26 cellular contexts compared by ENCODE assay signal in the genomic region with DNA sequence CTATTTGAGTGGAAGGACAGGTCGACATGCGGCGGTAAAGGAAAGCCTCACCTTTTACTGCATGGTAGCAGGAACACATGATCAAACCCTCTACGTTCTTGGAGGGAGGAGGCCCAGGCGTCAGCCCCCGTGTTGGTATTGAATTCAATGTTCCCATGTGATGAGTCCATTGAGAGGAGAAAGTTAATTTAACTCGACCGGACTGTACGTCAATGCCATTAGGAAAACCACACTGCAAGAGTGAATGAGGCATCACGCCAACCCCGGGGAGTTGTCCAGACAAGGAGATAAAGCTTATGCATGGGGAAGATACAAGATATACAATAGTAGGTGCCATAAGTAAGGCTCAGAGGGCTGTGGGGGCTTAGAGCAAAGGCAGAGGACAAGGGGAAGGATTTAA.
DNase-seq lines count a peak whose midpoint lies in the region; ATAC-seq, FAIRE-seq and TF ChIP-seq lines count a peak whose summit lies in the region.
"Had no signal": no experiment of that assay in that cellular context is flagged by ENCODE, and none has a peak within 500 bp of the region (broad histone marks: within the 10 kb centered on the region; RNA-seq: fewer than 3 reads in every experiment).

No MANE protein-coding gene starts in this region.

- H3K79me2 ChIP-seq in K562 (ENCODE audit: control insufficient read depth, insufficient read depth, low read length) = no peaks in the 10 kb centered on the region

- BruUV-seq in K562 (replicated peaks; lab: Mats Ljungman, UMichigan) = no TSS peak

- in situ Hi-C loops in K562 (cut with MboI) = no loop called here

- peaks cover 0 to 6% of the 10 kb centered on the region in 2 experiments; a peak in 2 of 5 replicates for H3K4me1 ChIP-seq in K562 (replicated peaks in 1 of 2; ENCODE audit: control insufficient read depth in 2 of 2, insufficient read depth in 2 of 2, low read length in 2 of 2)
- peaks cover 14% of the 10 kb centered on the region for H3K4me1 ChIP-seq in mesenchymal stem cell (ENCODE audit: control insufficient read depth, insufficient read depth, low read depth, low read length)
- H3K4me1 ChIP-seq in sigmoid colon = peaks cover 0 to 56% (median 53%) of the 10 kb centered on the region in 4 donors
- no peaks in the 10 kb centered on the region for H3K4me1 ChIP-seq in pancreas

- no peak overlapping the region for H3K9ac ChIP-seq in K562 (ENCODE audit: insufficient read depth in 1 of 2, low read depth in 2 of 2, low read length in 2 of 2)
- H3K9ac ChIP-seq in mesenchymal stem cell (ENCODE audit: low read length) = no peak overlapping the region

- peak overlapping the region; percentile 18 to 50 for H3K4ac ChIP-seq in mesenchymal stem cell (ENCODE audit: low read depth in 1 of 2, low read length in 2 of 2)

- FAIRE-seq in K562 (lab: Jason Lieb, UNC) (no peak), pancreas (lab: Jason Lieb, UNC) (no peak)
- FAIRE-seq: GM18507, H54 had no signal

- no peak overlapping the region for H3K23ac ChIP-seq in mesenchymal stem cell (ENCODE audit: low read length in 2 of 2)

- TF ChIP-seq EP300 in K562 (IDR thresholded peaks at IDR 0.05; ENCODE audit: low read length) (no peak), sigmoid colon (IDR thresholded peaks at IDR 0.05) (no peak)

- ATAC-seq in K562 = no peak
- no peak for ATAC-seq in HG02763 (IDR thresholded peaks at IDR 0.05; ENCODE audit: unreplicated experiment)
- no peak for ATAC-seq in stimulated activated naive CD8-positive, alpha-beta T cell treated with anti-CD3 and anti-CD28 coated beads, Interleukin-15, amount 100 ng/mL, for 72 hours
- no peak for ATAC-seq in pancreas

- no peak overlapping the region for H2BK5ac ChIP-seq in mesenchymal stem cell (ENCODE audit: low read depth, low read length, poor library complexity, severe bottlenecking)

- H3K9me3 ChIP-seq in K562 (replicated peaks; ENCODE audit: control insufficient read depth, insufficient read depth, low read depth, low read length) (no peaks in the 10 kb centered on the region), mesenchymal stem cell (ENCODE audit: control insufficient read depth, low read length) (no peaks in the 10 kb centered on the region), sigmoid colon (no peaks in the 10 kb centered on the region), pancreas (no peaks in the 10 kb centered on the region)
- H3K9me3 ChIP-seq: MG63, Peyer's patch had no signal

- H3K4me1 Mint-ChIP-seq in stimulated activated naive CD8-positive, alpha-beta T cell treated with anti-CD3 and anti-CD28 coated beads, Interleukin-15, amount 100 ng/mL, for 72 hours = no peaks in the 10 kb centered on the region

- no peaks in the 10 kb centered on the region for H3K79me1 ChIP-seq in mesenchymal stem cell (replicated peaks; ENCODE audit: low read length, poor library complexity, severe bottlenecking)

- no peak overlapping the region for H3K27ac Mint-ChIP-seq in stimulated activated naive CD8-positive, alpha-beta T cell treated with anti-CD3 and anti-CD28 coated beads, Interleukin-15, amount 100 ng/mL, for 72 hours

- H3K36me3 ChIP-seq in K562 (ENCODE audit: control insufficient read depth, insufficient read depth, low read length) = no peaks in the 10 kb centered on the region
- no peaks in the 10 kb centered on the region for H3K36me3 ChIP-seq in mesenchymal stem cell (ENCODE audit: control insufficient read depth in 1 of 2, insufficient read depth in 2 of 2, low read depth in 1 of 2, low read length in 2 of 2)
- no peaks in the 10 kb centered on the region for H3K36me3 ChIP-seq in sigmoid colon
- H3K36me3 ChIP-seq in pancreas = no peaks in the 10 kb centered on the region
- H3K36me3 ChIP-seq: MG63, Peyer's patch had no signal

- H3K4me2 ChIP-seq in K562 (ENCODE audit: insufficient read depth, low read length) (no peak overlapping the region), mesenchymal stem cell (ENCODE audit: low read length, poor library complexity, severe bottlenecking) (no peak overlapping the region)

- no peak overlapping the region for H2AFZ ChIP-seq in K562 (ENCODE audit: low read depth, low read length)
- no peak overlapping the region for H2AFZ ChIP-seq in mesenchymal stem cell (ENCODE audit: low read depth, low read length)

- H2AK5ac ChIP-seq in mesenchymal stem cell (ENCODE audit: low read length, severe bottlenecking) = no peak overlapping the region

- peak overlapping the region in 1 of 2 experiments; percentile 46 for H3K18ac ChIP-seq in mesenchymal stem cell (ENCODE audit: low read depth in 1 of 2, low read length in 2 of 2)

- H3K27me3 ChIP-seq in K562 (ENCODE audit: control insufficient read depth in 2 of 2, insufficient read depth in 2 of 2, low read length in 2 of 2) (peaks cover 50 to 84% of the 10 kb centered on the region in 2 experiments), mesenchymal stem cell (ENCODE audit: control insufficient read depth in 1 of 2, insufficient read depth in 1 of 2, low read length in 2 of 2) (no peaks in the 10 kb centered on the region), sigmoid colon (no peaks in the 10 kb centered on the region), pancreas (no peaks in the 10 kb centered on the region)
- H3K27me3 ChIP-seq: MG63, Peyer's patch had no signal

- no peak overlapping the region for H2BK120ac ChIP-seq in mesenchymal stem cell (ENCODE audit: low read depth, low read length)

- TF ChIP-seq CTCF in K562 (IDR thresholded peaks at IDR 0.05 in 2 of 3, conservative IDR thresholded peaks at IDR 0.05 in 1 of 3; ENCODE audit: insufficient read depth in 2 of 3, low read depth in 1 of 3, low read length in 3 of 3) (no peak), sigmoid colon (IDR thresholded peaks at IDR 0.05) (no peak), pancreas (IDR thresholded peaks at IDR 0.05) (no peak)

- no peak for TF ChIP-seq POLR2A in K562 (conservative IDR thresholded peaks at IDR 0.05)
- no peak for TF ChIP-seq POLR2A in sigmoid colon (IDR thresholded peaks at IDR 0.05)

- H3K4me3 Mint-ChIP-seq in stimulated activated naive CD8-positive, alpha-beta T cell treated with anti-CD3 and anti-CD28 coated beads, Interleukin-15, amount 100 ng/mL, for 72 hours = no peak overlapping the region

- no peaks in the 10 kb centered on the region for H3K9me3 Mint-ChIP-seq in stimulated activated naive CD8-positive, alpha-beta T cell treated with anti-CD3 and anti-CD28 coated beads, Interleukin-15, amount 100 ng/mL, for 72 hours

- H3K27me3 Mint-ChIP-seq in stimulated activated naive CD8-positive, alpha-beta T cell treated with anti-CD3 and anti-CD28 coated beads, Interleukin-15, amount 100 ng/mL, for 72 hours = peaks cover 31% of the 10 kb centered on the region

- no peak overlapping the region for H3K14ac ChIP-seq in mesenchymal stem cell (ENCODE audit: low read length in 2 of 2)

- DNase-seq in D341Med (ENCODE audit: low spot score) (peak; percentile 9), K562 (ENCODE audit: extremely low read depth in 1 of 4, low spot score in 3 of 4) (no peak), mesenchymal stem cell (no peak), sigmoid colon (no peak), 8988T (no peak), pancreas (no peak)
- no peak for DNase-seq in stimulated activated naive CD8-positive, alpha-beta T cell treated with anti-CD3 and anti-CD28 coated beads, Interleukin-15, amount 100 ng/mL, for 72 hours
- DNase-seq: Calu3, DMS153, DND-41, KBM-7, MG63, NCI-H1092, NCI-H1417 treated with DMSO at 0.1 percent for 48 hours, NCI-H1694 treated with DMSO at 0.1 percent for 48 hours, NCI-H2081 treated with DMSO at 0.1 percent for 48 hours, NCI-H2171, NCI-H226, NCI-H510A, NCI-H69, Peyer's patch, SIG-M5 had no signal

- no peak overlapping the region for H2BK15ac ChIP-seq in mesenchymal stem cell (ENCODE audit: low read depth, poor library complexity, severe bottlenecking)

- WGBS in K562 (ENCODE audit: insufficient coverage, low coverage, missing lambda C conversion rate) = 12% methylated on average over 11 of the region's 11 CpGs
- WGBS in mesenchymal stem cell = 93% methylated on average over 11 of the region's 11 CpGs
- 86 to 92% methylated on average over 11 of the region's 11 CpGs for WGBS in sigmoid colon, 2 donors
- 79 to 87% methylated on average over 11 of the region's 11 CpGs for WGBS in pancreas, 2 donors

- CTCF ChIA-PET in K562 (lab: Yijun Ruan, JAX; ENCODE audit: low intra/inter-chr PET ratio) = no interaction called here

- POLR2A ChIA-PET in K562 (lab: Yijun Ruan, JAX) = no interaction called here

- intact Hi-C loops in K562 (cut with micrococcal nuclease) = no loop called here
- intact Hi-C loops in sigmoid colon (cut with DNase I) = loop anchor here (5.0 kb wide), 1 partner anchor 678 kb away; no protein-coding TSS in a partner anchor
- intact Hi-C loops in pancreas (cut with DNase I) = no loop called here

- H3K9me1 ChIP-seq in K562 (ENCODE audit: control insufficient read depth, insufficient read depth, low read length) = peaks cover 3% of the 10 kb centered on the region

- no peak overlapping the region for H4K91ac ChIP-seq in mesenchymal stem cell (ENCODE audit: low read length)

- peak overlapping the region; percentile 12 to 79 for H2BK12ac ChIP-seq in mesenchymal stem cell (ENCODE audit: low read length in 2 of 2)

- H4K8ac ChIP-seq in mesenchymal stem cell (ENCODE audit: low read length) = no peak overlapping the region

- no peak overlapping the region for H3K4me3 ChIP-seq in K562
- no peak overlapping the region for H3K4me3 ChIP-seq in mesenchymal stem cell (ENCODE audit: insufficient read depth in 1 of 2, low read depth in 1 of 2, low read length in 2 of 2)
- no peak overlapping the region for H3K4me3 ChIP-seq in sigmoid colon
- H3K4me3 ChIP-seq in pancreas = no peak overlapping the region
- H3K4me3 ChIP-seq: MG63, Peyer's patch, SK-N-MC had no signal

- H3K27ac ChIP-seq in K562 (ENCODE audit: extremely low read depth, low read depth, low read length) = no peak overlapping the region
- no peak overlapping the region for H3K27ac ChIP-seq in mesenchymal stem cell (ENCODE audit: low read length, poor library complexity, severe bottlenecking)
- peak overlapping the region in 3 of 4 donors; percentile 82 to 88 (median 87) for H3K27ac ChIP-seq in sigmoid colon
- H3K27ac ChIP-seq in pancreas = no peak overlapping the region
- H3K27ac ChIP-seq: SK-N-MC had no signal

- no peak for TF ChIP-seq RAD21 in K562 (CRISPR knock-in tag; conservative IDR thresholded peaks at IDR 0.05 in 1 of 2, IDR thresholded peaks at IDR 0.05 in 1 of 2)

- no peaks in the 10 kb centered on the region; the same call in 1 of the 2 replicates for H4K20me1 ChIP-seq in K562 (replicated peaks; ENCODE audit: control insufficient read depth, insufficient read depth, low read length)

TF ChIP-seq in K562, 482 proteins besides CTCF, POLR2A, EP300 and RAD21 (continues in another document):
- TF ChIP-seq ZNF583 (CRISPR knock-in tag; IDR thresholded peaks at IDR 0.05) (no peak), ZNF444 (CRISPR knock-in tag; IDR thresholded peaks at IDR 0.05) (no peak)

Comparison
In these comparisons a context has a peak if more than half of its experiments do, and no peak if none do; other contexts are left out.
1. H3K27ac ChIP-seq: peak in sigmoid colon (3 of 4); none in K562 (single experiment), mesenchymal stem cell (single experiment) and pancreas (0 of 4).